ENCODE assay signal across 26 cellular contexts in genomic region chr14:88364710-88365413, GRCh38. TPM values are rescaled to one million over a fixed set of nuclear protein-coding genes. Genes with fewer than 3 reads are reported as not detected.
A peak's percentile ranks its signal among the peaks of the same experiment; 100 is the strongest.
DNase-seq lines count a peak whose midpoint lies in the region; ATAC-seq, FAIRE-seq and TF ChIP-seq lines count a peak whose summit lies in the region.
"Had no signal": no experiment of that assay in that cellular context is flagged by ENCODE, and none has a peak within 500 bp of the region (broad histone marks: within the 10 kb centered on the region; RNA-seq: fewer than 3 reads in every experiment).

No MANE protein-coding gene starts in this region.

- in situ Hi-C loops in HepG2 (cut with HindIII; ENCODE audit: extremely low pct_ligation_motif_present, low pct_unique_long_range_greater_than_20kb), result no loop called here

- H3K4me1 ChIP-seq in HepG2 (ENCODE audit: insufficient read depth, low read length) (no peaks in the 10 kb centered on the region), right lobe of liver (no peaks in the 10 kb centered on the region), ectodermal cell (ENCODE audit: control insufficient read depth, insufficient read depth, low read length) (peaks cover 37% of the 10 kb centered on the region), iPS-20b (ENCODE audit: insufficient read depth, low read length) (peaks cover 37% of the 10 kb centered on the region; the same call in 1 of the 2 replicates)
- H3K4me1 ChIP-seq: BE2C, Peyer's patch had no signal

- H2AFZ ChIP-seq in HepG2 (ENCODE audit: low read length), result no peak overlapping the region

- DNase-seq in HepG2 (ENCODE audit: low spot score) (no peak), right lobe of liver (no peak), epidermal melanocyte (ENCODE audit: insufficient read length, low spot score) (no peak), sciatic nerve (ENCODE audit: low spot score) (no peak), HEK293T (ENCODE audit: extremely low spot score) (no peak)
- DNase-seq: BE2C; CD4-positive, alpha-beta memory T cell; DMS79 treated with DMSO at 0.1 percent for 48 hours; GDM1; GOT3; NCI-H1092; NCI-H146; NCI-H2081 treated with DMSO at 0.1 percent for 48 hours; NCI-H510A treated with DMSO at 0.1 percent for 48 hours; Peyer's patch; Right ventricle myocardium superior had no signal

- H3K4me3 ChIP-seq in HepG2 (replicated peaks in 1 of 3; ENCODE audit: insufficient read depth in 1 of 3, low read depth in 2 of 3, low read length in 3 of 3) (no peak overlapping the region), right lobe of liver (no peak overlapping the region), ectodermal cell (ENCODE audit: insufficient read depth, low read depth, low read length) (no peak overlapping the region), iPS-20b (ENCODE audit: low read length) (peak overlapping the region; percentile 29; the same call in 1 of the 2 replicates)
- H3K4me3 ChIP-seq: GM12878, Peyer's patch, SK-N-MC had no signal

- no peak for ATAC-seq in HepG2
- ATAC-seq in right lobe of liver, result no peak
- ATAC-seq in sciatic nerve, result no peak
- ATAC-seq in HG03108 (IDR thresholded peaks at IDR 0.05; ENCODE audit: unreplicated experiment), result no peak
- ATAC-seq: GM12878 had no signal

- CTCF ChIA-PET in HepG2 (lab: Yijun Ruan, JAX; ENCODE audit: low intra/inter-chr PET ratio, low total read pairs) (no interaction called here), HEK293T (lab: Yijun Ruan, JAX) (no interaction called here)

- WGBS in HepG2 (ENCODE audit: low lambda C conversion rate), result 23% methylated on average over 4 of the region's 4 CpGs
- 61% methylated on average over 4 of the region's 4 CpGs for WGBS in right lobe of liver (ENCODE audit: insufficient coverage, low coverage, low lambda C conversion rate, missing lambda C conversion rate)
- 36 to 42% methylated on average over 4 of the region's 4 CpGs for WGBS in ectodermal cell, 2 experiments

- no peak overlapping the region for H3K27ac ChIP-seq in HepG2 (ENCODE audit: extremely low read length, insufficient read depth, low read length)
- no peak overlapping the region for H3K27ac ChIP-seq in right lobe of liver
- peak overlapping the region; percentile 85 for H3K27ac ChIP-seq in ectodermal cell (ENCODE audit: insufficient read depth, low read depth, low read length, poor library complexity, severe bottlenecking)
- peak overlapping the region; percentile 79 for H3K27ac ChIP-seq in iPS-20b (ENCODE audit: low read length)
- H3K27ac ChIP-seq: 22Rv1, KMS-11, Peyer's patch, SK-N-MC had no signal

- POLR2A ChIA-PET in HepG2 (lab: Yijun Ruan, JAX) (no interaction called here), HEK293T (lab: Yijun Ruan, JAX) (no interaction called here)

- no peak for TF ChIP-seq RAD21 in HepG2 (CRISPR knock-in tag; IDR thresholded peaks at IDR 0.05)

- H4K20me1 ChIP-seq in HepG2 (ENCODE audit: insufficient read depth, low read length), result no peaks in the 10 kb centered on the region

- H3K27me3 ChIP-seq in HepG2 (ENCODE audit: control insufficient read depth in 1 of 2, insufficient read depth in 2 of 2, low read length in 2 of 2) (no peaks in the 10 kb centered on the region; a peak in 1 of 5 replicates), right lobe of liver (no peaks in the 10 kb centered on the region), ectodermal cell (ENCODE audit: control insufficient read depth, insufficient read depth, low read length, poor library complexity, severe bottlenecking) (no peaks in the 10 kb centered on the region), iPS-20b (ENCODE audit: insufficient read depth, low read length) (no peaks in the 10 kb centered on the region)
- H3K27me3 ChIP-seq: Peyer's patch had no signal

- H3K36me3 ChIP-seq in HepG2 (replicated peaks in 1 of 2; ENCODE audit: control insufficient read depth in 1 of 2, insufficient read depth in 2 of 2, low read length in 2 of 2) (no peaks in the 10 kb centered on the region), right lobe of liver (no peaks in the 10 kb centered on the region), ectodermal cell (ENCODE audit: control insufficient read depth, insufficient read depth, low read length) (no peaks in the 10 kb centered on the region), iPS-20b (ENCODE audit: insufficient read depth, low read depth, low read length) (no peaks in the 10 kb centered on the region)
- H3K36me3 ChIP-seq: BE2C, Peyer's patch had no signal

- H3K79me2 ChIP-seq in HepG2 (ENCODE audit: insufficient read depth, low read length), result no peaks in the 10 kb centered on the region

- no TSS peak for BruUV-seq in HepG2 (replicated peaks; lab: Mats Ljungman, UMichigan)

- TF ChIP-seq EP300 in HepG2 (IDR thresholded peaks at IDR 0.05; ENCODE audit: low read depth in 2 of 2, low read length in 2 of 2), result no peak
- no peak for TF ChIP-seq EP300 in HepG2 (CRISPR knock-in tag; IDR thresholded peaks at IDR 0.05; ENCODE audit: borderline replicate concordance)

- H3K4me2 ChIP-seq in HepG2 (ENCODE audit: low read depth, low read length), result no peak overlapping the region
- H3K4me2 ChIP-seq: KMS-11 had no signal

- TF ChIP-seq CTCF in HepG2 (CRISPR knock-in tag; IDR thresholded peaks at IDR 0.05), result no peak
- no peak for TF ChIP-seq CTCF in right lobe of liver (IDR thresholded peaks at IDR 0.05)

- H3K9ac ChIP-seq in HepG2 (ENCODE audit: insufficient read depth, low read depth, low read length) (no peak overlapping the region), iPS-20b (ENCODE audit: low read depth, low read length) (no peak overlapping the region; the same call in 1 of the 2 replicates)
- H3K9ac ChIP-seq: KMS-11 had no signal

- TF ChIP-seq POLR2A in HepG2 (IDR thresholded peaks at IDR 0.05; ENCODE audit: insufficient read depth in 1 of 2, low read depth in 2 of 2, low read length in 2 of 2), result no peak
- TF ChIP-seq POLR2A in right lobe of liver (IDR thresholded peaks at IDR 0.05), result no peak

- intact Hi-C loops in HepG2 (cut with micrococcal nuclease; ENCODE audit: unreplicated experiment) (no loop called here), right lobe of liver (cut with DNase I) (no loop called here), sciatic nerve (cut with DNase I) (no loop called here)

- H3K9me3 ChIP-seq in HepG2 (ENCODE audit: low read length) (no peaks in the 10 kb centered on the region), right lobe of liver (no peaks in the 10 kb centered on the region), ectodermal cell (ENCODE audit: control insufficient read depth, low read length) (peaks cover 2% of the 10 kb centered on the region), iPS-20b (ENCODE audit: insufficient read depth, low read depth, low read length) (peaks cover 11% of the 10 kb centered on the region; the same call in 1 of the 2 replicates)
- H3K9me3 ChIP-seq: BE2C, Peyer's patch had no signal

- no peak for FAIRE-seq in HepG2 (lab: Jason Lieb, UNC)
- FAIRE-seq: GM12878 had no signal

RNA-seq across cellular contexts. Expression of gene SPATA7, which starts 20.6 kb away (rescaled TPM):
- 4.9 and 5.5 TPM in 2 replicates for total RNA-seq in HepG2 (2016; rRNA removed; fragmentation: Illumina TruSeq; extraction: Trizol)
- total RNA-seq in HepG2 (2016; cell fraction: cytosol; rRNA removed; fragmentation: Illumina TruSeq; extraction: Trizol; ENCODE audit: low read depth), result 10.3 and 10.7 TPM in 2 replicates
- 4.2 and 5.1 TPM in 2 replicates for total RNA-seq in HepG2 (2016; cell fraction: insoluble cytoplasmic fraction; rRNA removed; fragmentation: Illumina TruSeq; extraction: Trizol)
- total RNA-seq in HepG2 (2016; cell fraction: membrane; rRNA removed; fragmentation: Illumina TruSeq; extraction: Trizol), result 7.0 and 9.0 TPM in 2 replicates
- 7.8 and 10.5 TPM in 2 replicates for total RNA-seq in HepG2 (2016; cell fraction: nucleus; rRNA removed; fragmentation: Illumina TruSeq; extraction: Trizol)
- 3.6 and 3.8 TPM in 2 replicates for polyA plus RNA-seq in HepG2 (2011; rRNA removed)
- 2.2 and 2.8 TPM in 2 replicates for polyA plus RNA-seq in HepG2 (2011; cell fraction: cytosol; rRNA removed)
- polyA plus RNA-seq in HepG2 (2011; cell fraction: nucleus; rRNA removed), result 3.0 TPM in 2 replicates
- 3.0 and 3.5 TPM in 2 replicates for polyA plus RNA-seq in HepG2 (2012)
- polyA plus RNA-seq in HepG2 (2016; cell fraction: cytosol; fragmentation: Illumina TruSeq; extraction: Trizol; ENCODE audit: low read depth), result 1.6 TPM in 2 replicates
- polyA plus RNA-seq in HepG2 (2016; cell fraction: insoluble cytoplasmic fraction; fragmentation: Illumina TruSeq; extraction: Trizol; ENCODE audit: low read depth), result 4.8 and 4.9 TPM in 2 replicates
- 2.7 and 3.8 TPM in 2 replicates for polyA plus RNA-seq in HepG2 (2016; cell fraction: membrane; fragmentation: Illumina TruSeq; extraction: Trizol; ENCODE audit: low read depth)
- 6.5 and 6.9 TPM in 2 replicates for polyA plus RNA-seq in HepG2 (2016; cell fraction: nucleus; fragmentation: Illumina TruSeq; extraction: Trizol; ENCODE audit: insufficient read depth, low read depth)
- polyA minus RNA-seq in HepG2 (2011; rRNA and poly(A)+ RNA removed; ENCODE audit: low replicate concordance), result 2.7 and 3.4 TPM in 2 replicates
- 2.5 and 3.5 TPM in 2 replicates for polyA minus RNA-seq in HepG2 (2011; cell fraction: cytosol; rRNA and poly(A)+ RNA removed)
- 18.3 and 18.5 TPM in 2 replicates for polyA minus RNA-seq in HepG2 (2011; cell fraction: nucleus; rRNA and poly(A)+ RNA removed)
- 10 to 100 TPM in 1 of 6 experiments, 1 to 10 TPM in 5; 3.3 to 10.2 (median 5.6) TPM for total RNA-seq in right lobe of liver
- polyA plus RNA-seq in ectodermal cell (2013, experiment 1 of 4), result 27.8 TPM
- polyA plus RNA-seq in ectodermal cell (2013, experiment 2 of 4), result 25.0 TPM
- polyA plus RNA-seq in ectodermal cell (2013, experiment 3 of 4), result 25.7 TPM
- 30.0 TPM for polyA plus RNA-seq in ectodermal cell (2013, experiment 4 of 4)
- total RNA-seq in sciatic nerve, result 18.1 TPM

RNA-seq across cellular contexts. Expression of gene KCNK10, which starts 41.8 kb away (rescaled TPM):
- total RNA-seq in HepG2 (2016; rRNA removed; fragmentation: Illumina TruSeq; extraction: Trizol) (not detected in 2 replicates), right lobe of liver (not detected), sciatic nerve (not detected)
- not detected in 2 replicates for total RNA-seq in HepG2 (2016; cell fraction: cytosol; rRNA removed; fragmentation: Illumina TruSeq; extraction: Trizol; ENCODE audit: low read depth)
- not detected in 2 replicates for total RNA-seq in HepG2 (2016; cell fraction: insoluble cytoplasmic fraction; rRNA removed; fragmentation: Illumina TruSeq; extraction: Trizol)
- not detected in 2 replicates for total RNA-seq in HepG2 (2016; cell fraction: membrane; rRNA removed; fragmentation: Illumina TruSeq; extraction: Trizol)
- total RNA-seq in HepG2 (2016; cell fraction: nucleus; rRNA removed; fragmentation: Illumina TruSeq; extraction: Trizol), result not detected in 2 replicates
- polyA plus RNA-seq in HepG2 (2011; rRNA removed), result not detected in 2 replicates
- not detected in 2 replicates for polyA plus RNA-seq in HepG2 (2011; cell fraction: cytosol; rRNA removed)
- polyA plus RNA-seq in HepG2 (2011; cell fraction: nucleus; rRNA removed), result not detected in 2 replicates
- polyA plus RNA-seq in HepG2 (2012), result not detected in 2 replicates
- polyA plus RNA-seq in HepG2 (2016; cell fraction: cytosol; fragmentation: Illumina TruSeq; extraction: Trizol; ENCODE audit: low read depth), result not detected in 2 replicates
- polyA plus RNA-seq in HepG2 (2016; cell fraction: insoluble cytoplasmic fraction; fragmentation: Illumina TruSeq; extraction: Trizol; ENCODE audit: low read depth), result not detected in 2 replicates
- not detected in 2 replicates for polyA plus RNA-seq in HepG2 (2016; cell fraction: membrane; fragmentation: Illumina TruSeq; extraction: Trizol; ENCODE audit: low read depth)
- not detected in 2 replicates for polyA plus RNA-seq in HepG2 (2016; cell fraction: nucleus; fragmentation: Illumina TruSeq; extraction: Trizol; ENCODE audit: insufficient read depth, low read depth)
- polyA minus RNA-seq in HepG2 (2011; rRNA and poly(A)+ RNA removed; ENCODE audit: low replicate concordance), result not detected in 2 replicates
- polyA minus RNA-seq in HepG2 (2011; cell fraction: cytosol; rRNA and poly(A)+ RNA removed), result not detected in 2 replicates
- not detected in 2 replicates for polyA minus RNA-seq in HepG2 (2011; cell fraction: nucleus; rRNA and poly(A)+ RNA removed)
- polyA plus RNA-seq in ectodermal cell (2013, experiment 1 of 4), result 30.1 TPM
- polyA plus RNA-seq in ectodermal cell (2013, experiment 2 of 4), result 42.9 TPM
- polyA plus RNA-seq in ectodermal cell (2013, experiment 3 of 4), result 30.4 TPM
- 33.0 TPM for polyA plus RNA-seq in ectodermal cell (2013, experiment 4 of 4)
- total RNA-seq: CD4-positive, alpha-beta memory T cell; HT-29; MCF 10A; Right ventricle myocardium superior had no signal
- polyA plus RNA-seq: AG04450; CD4-positive, alpha-beta memory T cell had no signal

Comparison
In these comparisons a context has a peak if more than half of its experiments do, and no peak if none do; other contexts are left out.
1. H3K27ac ChIP-seq: peak in ectodermal cell (single experiment) and iPS-20b (single experiment); none in HepG2 (single experiment) and right lobe of liver (0 of 3).